ENCODE assay signal across 8 cellular contexts in genomic region chr3:30607032-30607833, GRCh38. TPM values are rescaled to one million over a fixed set of nuclear protein-coding genes. Genes with fewer than 3 reads are reported as not detected.
DNase-seq lines count a peak whose midpoint lies in the region; ATAC-seq and TF ChIP-seq lines count a peak whose summit lies in the region.

No MANE protein-coding gene starts in this region.

- no peaks in the 10 kb centered on the region for H3K36me3 ChIP-seq in neural cell (ENCODE audit: insufficient read depth, low read length)
- H3K36me3 ChIP-seq in thymus (ENCODE audit: control insufficient read depth, insufficient read depth): no peaks in the 10 kb centered on the region

- no peaks in the 10 kb centered on the region for H3K27me3 Mint-ChIP-seq in activated T-cell treated with anti-CD3 and anti-CD28 coated beads, Interleukin-2, amount 50 U/mL, for 24 hours

- no peaks in the 10 kb centered on the region for H3F3A ChIP-seq in neural cell (ENCODE audit: insufficient read depth, low read length, poor library complexity, severe bottlenecking)

- no peak overlapping the region for H3K9ac ChIP-seq in neural cell (ENCODE audit: low read length)

- H3K4me3 ChIP-seq in fibroblast of mammary gland (ENCODE audit: control insufficient read depth, low read depth, low read length) (peak overlapping the region; percentile 96), neural cell (ENCODE audit: low read length) (peak overlapping the region; percentile 70), thymus (ENCODE audit: low read length) (peak overlapping the region; percentile 81)

- H3K27me3 ChIP-seq in neural cell (ENCODE audit: insufficient read depth, low read depth, low read length) (peaks cover 36% of the 10 kb centered on the region), thymus (ENCODE audit: control insufficient read depth, insufficient read depth) (no peaks in the 10 kb centered on the region)

- 3% methylated on average over 45 of the region's 45 CpGs for WGBS in thymus

- TF ChIP-seq RAD21 in neural cell (conservative IDR thresholded peaks at IDR 0.05): no peak

- H4K20me1 ChIP-seq in neural cell (ENCODE audit: insufficient read depth): no peaks in the 10 kb centered on the region

- in situ Hi-C loops in GM13977 (cut with MboI; ENCODE audit: low pct_unique_long_range_greater_than_20kb, low sequenced_read_pairs, unreplicated experiment): no loop called here

- peaks cover 45% of the 10 kb centered on the region for H3K36me3 Mint-ChIP-seq in activated T-cell treated with anti-CD3 and anti-CD28 coated beads, Interleukin-2, amount 50 U/mL, for 24 hours (ENCODE audit: low read depth)

- no peak overlapping the region for H2AFZ ChIP-seq in neural cell (ENCODE audit: low read depth, low read length)

- no peaks in the 10 kb centered on the region for H3K9me2 ChIP-seq in neural cell (ENCODE audit: insufficient read depth, low read length)

- H3K9me3 ChIP-seq in neural cell (ENCODE audit: low read length) (no peaks in the 10 kb centered on the region), thymus (ENCODE audit: control insufficient read depth) (no peaks in the 10 kb centered on the region)

- H3K9me3 Mint-ChIP-seq in activated T-cell treated with anti-CD3 and anti-CD28 coated beads, Interleukin-2, amount 50 U/mL, for 24 hours: no peaks in the 10 kb centered on the region

- H3K79me2 ChIP-seq in neural cell (replicated peaks; ENCODE audit: insufficient read depth, low read length): no peaks in the 10 kb centered on the region

- DNase-seq in GM13977 (ENCODE audit: low spot score) (peak; percentile 51), NOMO-1 treated with dmso at 0.1 percent for 144 hours (lab: John Stamatoyannopoulos, UW; ENCODE audit: unreplicated experiment) (peak; percentile 29), fibroblast of mammary gland (ENCODE audit: low read depth) (no peak), putamen (ENCODE audit: low spot score) (no peak)
- DNase-seq in activated T-cell treated with anti-CD3 and anti-CD28 coated beads, Interleukin-2, amount 50 U/mL, for 24 hours: peak; percentile 81

- H3K4me3 Mint-ChIP-seq in activated T-cell treated with anti-CD3 and anti-CD28 coated beads, Interleukin-2, amount 50 U/mL, for 24 hours: peak overlapping the region; percentile 85

- TF ChIP-seq EP300 in neural cell (conservative IDR thresholded peaks at IDR 0.05; ENCODE audit: poor library complexity, severe bottlenecking): no peak

- no peak for TF ChIP-seq CTCF in GM13977 (IDR thresholded peaks at IDR 0.05; ENCODE audit: extremely low read depth, insufficient read depth, missing control alignments)
- no peak for TF ChIP-seq CTCF in fibroblast of mammary gland (conservative IDR thresholded peaks at IDR 0.05; ENCODE audit: control insufficient read depth, insufficient read depth, low read depth, low read length)
- no peak for TF ChIP-seq CTCF in neural cell (IDR thresholded peaks at IDR 0.05; ENCODE audit: poor library complexity, severe bottlenecking)

- H3K27ac Mint-ChIP-seq in activated T-cell treated with anti-CD3 and anti-CD28 coated beads, Interleukin-2, amount 50 U/mL, for 24 hours: peak overlapping the region; percentile 97

- H3K4me1 ChIP-seq in thymus (ENCODE audit: control insufficient read depth, insufficient read depth, low read length): peaks cover 30% of the 10 kb centered on the region

- peak overlapping the region; percentile 65 for H3K4me2 ChIP-seq in neural cell (ENCODE audit: low read length)

- peak; percentile 44 for ATAC-seq in HG02678 (IDR thresholded peaks at IDR 0.05; ENCODE audit: unreplicated experiment)

- peaks cover 68% of the 10 kb centered on the region for H3K4me1 Mint-ChIP-seq in activated T-cell treated with anti-CD3 and anti-CD28 coated beads, Interleukin-2, amount 50 U/mL, for 24 hours (ENCODE audit: low read depth)

- H3K27ac ChIP-seq in neural cell (ENCODE audit: low read length) (no peak overlapping the region), thymus (ENCODE audit: low read depth) (peak overlapping the region; percentile 95)

TF ChIP-seq in neural cell, 6 proteins besides CTCF, POLR2A, EP300 and RAD21:
- TF ChIP-seq EZH2 (IDR thresholded peaks at IDR 0.05; ENCODE audit: borderline replicate concordance, insufficient read depth, low read length, poor library complexity, severe bottlenecking) (peak; percentile 55), TAF1 (IDR thresholded peaks at IDR 0.05; ENCODE audit: low read depth) (no peak)
TF ChIP-seq in neural cell: peak in this region for 1.

RNA-seq across cellular contexts. Expression of gene TGFBR2, which starts 0.8 kb away (rescaled TPM):
- 0.22 TPM in 1 of 2 replicates, not detected in the other for polyA plus RNA-seq in neural cell
- polyA minus RNA-seq in neural cell: not detected in 2 replicates
- 51.3 TPM for polyA plus RNA-seq in thymus

Comparison
In these comparisons a context has a peak if more than half of its experiments do, and no peak if none do; other contexts are left out.
1. DNase-seq: peak in GM13977 (single experiment), NOMO-1 treated with dmso at 0.1 percent for 144 hours (single experiment) and activated T-cell treated with anti-CD3 and anti-CD28 coated beads, Interleukin-2, amount 50 U/mL, for 24 hours (single experiment); none in fibroblast of mammary gland (single experiment) and putamen (single experiment).
2. RNA of gene TGFBR2, which starts 0.8 kb away (polyA plus RNA-seq): 51.3 TPM in thymus (single experiment); 0.22 TPM in neural cell; every median in the first group is over 10 times any median in the second.
3. Peak in every context shown above with its lines, with median percentiles within 50 percentile points of each other: H3K4me3 ChIP-seq.